In genomic region chr22:41314821-41315220, GRCh38 we compare ENCODE assay signal across 32 cellular contexts.
"Had no signal": no experiment of that assay in that cellular context is flagged by ENCODE, and none has a peak within 500 bp of the region (broad histone marks: within the 10 kb centered on the region; RNA-seq: fewer than 3 reads in every experiment).

No MANE protein-coding gene starts in this region.

- ATAC-seq: activated CD4-positive, alpha-beta T cell treated with anti-CD3 and anti-CD28 coated beads for 36 hours; activated naive CD4-positive, alpha-beta T cell treated with anti-CD3 and anti-CD28 coated beads, Interleukin-2, amount 50 U/mL, for 72 hours; activated naive CD8-positive, alpha-beta T cell treated with anti-CD3 and anti-CD28 coated beads, Interleukin-2, amount 50 U/mL, for 24 hours; Panc1; SK-N-SH treated with all-trans-retinoic acid at 6 μM for 48 hours had no signal

- H3K9me3 Mint-ChIP-seq: activated CD4-positive, alpha-beta memory T cell treated with anti-CD3 and anti-CD28 coated beads, Interleukin-2, amount 10 ng/mL, durations not matched to agents 7 days and 5 days; activated naive CD4-positive, alpha-beta T cell treated with anti-CD3 and anti-CD28 coated beads, Interleukin-2, amount 50 U/mL, for 72 hours; activated naive CD8-positive, alpha-beta T cell treated with anti-CD3 and anti-CD28 coated beads, Interleukin-2, amount 50 U/mL, for 24 hours; IgD-negative memory B cell; T-helper 1 cell treated with Interleukin-12 subunit alpha and Interleukin-12 subunit beta and Interleukin-4 antibody, amounts not matched to agents 30 μg/mL and 1 μg/mL, for 36 hours had no signal

- FAIRE-seq: astrocyte, TTC549 had no signal

- H3K36me3 Mint-ChIP-seq: activated naive CD4-positive, alpha-beta T cell treated with anti-CD3 and anti-CD28 coated beads, Interleukin-2, amount 50 U/mL, for 72 hours had no signal

- H3K4me3 ChIP-seq: cardiac muscle cell, SJSA1 had no signal

- DNase-seq: activated CD4-positive, alpha-beta memory T cell treated with anti-CD3 and anti-CD28 coated beads, Interleukin-2, amount 10 ng/mL, durations not matched to agents 7 days and 5 days; activated CD4-positive, alpha-beta T cell treated with anti-CD3 and anti-CD28 coated beads for 36 hours; activated CD4-positive, alpha-beta T cell treated with anti-CD3 and anti-CD28 coated beads, Interleukin-2, amount 50 U/mL, for 1 hour; activated CD8-positive, alpha-beta memory T cell treated with anti-CD3 and anti-CD28 coated beads, Interleukin-2, amount 50 U/mL, for 48 hours; activated effector memory CD4-positive, alpha-beta T cell treated with anti-CD3 and anti-CD28 coated beads, Interleukin-2, amount 50 U/mL, for 16 hours; activated naive CD4-positive, alpha-beta T cell treated with Interleukin-2 at 50 U/mL for 16 hours; activated naive CD8-positive, alpha-beta T cell treated with anti-CD3 and anti-CD28 coated beads, Interleukin-2, amount 50 U/mL, for 24 hours; activated T-cell treated with anti-CD3 and anti-CD28 coated beads, Interleukin-2, amount 50 U/mL, for 1 hour; amygdala; brain microvascular endothelial cell; KG1; NCI-H1048; NCI-H146; NCI-H187 treated with DMSO at 0.1 percent for 48 hours; NCI-H2171; NCI-H345; NCI-H510A; NCI-H526 treated with DMSO at 0.1 percent for 48 hours; OCI-M1; RPMI8226; SHP77; SW 1271; T1000 had no signal

- H3K27ac Mint-ChIP-seq: activated CD4-positive, alpha-beta memory T cell treated with anti-CD3 and anti-CD28 coated beads, Interleukin-2, amount 10 ng/mL, durations not matched to agents 7 days and 5 days; activated CD4-positive, alpha-beta T cell treated with anti-CD3 and anti-CD28 coated beads for 36 hours; activated naive CD4-positive, alpha-beta T cell treated with anti-CD3 and anti-CD28 coated beads, Interleukin-2, amount 50 U/mL, for 72 hours; activated naive CD8-positive, alpha-beta T cell treated with anti-CD3 and anti-CD28 coated beads, Interleukin-2, amount 50 U/mL, for 24 hours; T-helper 1 cell treated with Interleukin-12 subunit alpha and Interleukin-12 subunit beta and Interleukin-4 antibody, amounts not matched to agents 30 μg/mL and 1 μg/mL, for 36 hours had no signal

- H3K27me3 Mint-ChIP-seq: activated CD4-positive, alpha-beta memory T cell treated with anti-CD3 and anti-CD28 coated beads, Interleukin-2, amount 10 ng/mL, durations not matched to agents 7 days and 5 days; activated CD4-positive, alpha-beta T cell treated with anti-CD3 and anti-CD28 coated beads for 36 hours; activated naive CD8-positive, alpha-beta T cell treated with anti-CD3 and anti-CD28 coated beads, Interleukin-2, amount 50 U/mL, for 24 hours; IgD-negative memory B cell had no signal

- H3K27ac ChIP-seq: brain microvascular endothelial cell, cardiac muscle cell, SJSA1 had no signal

- H3K4me3 Mint-ChIP-seq: activated CD4-positive, alpha-beta memory T cell treated with anti-CD3 and anti-CD28 coated beads, Interleukin-2, amount 10 ng/mL, durations not matched to agents 7 days and 5 days; activated CD4-positive, alpha-beta T cell treated with anti-CD3 and anti-CD28 coated beads for 36 hours; activated naive CD8-positive, alpha-beta T cell treated with anti-CD3 and anti-CD28 coated beads, Interleukin-2, amount 50 U/mL, for 24 hours; IgD-negative memory B cell; T-helper 1 cell treated with Interleukin-12 subunit alpha and Interleukin-12 subunit beta and Interleukin-4 antibody, amounts not matched to agents 30 μg/mL and 1 μg/mL, for 36 hours had no signal
